ENCODE assay signal across 29 cellular contexts in genomic region chr5:9033524-9033923, GRCh38.
"Had no signal": no experiment of that assay in that cellular context is flagged by ENCODE, and none has a peak within 500 bp of the region (broad histone marks: within the 10 kb centered on the region; RNA-seq: fewer than 3 reads in every experiment).

No MANE protein-coding gene starts in this region.

- H3K9me3 ChIP-seq: esophagus muscularis mucosa, esophagus squamous epithelium, gastrocnemius medialis, gastroesophageal sphincter, heart left ventricle, heart right ventricle had no signal

- FAIRE-seq: endometrium, endothelial cell of umbilical vein, frontal cortex had no signal

- H3K27me3 ChIP-seq: dorsolateral prefrontal cortex, esophagus muscularis mucosa, esophagus squamous epithelium, foreskin keratinocyte, gastrocnemius medialis, gastroesophageal sphincter, heart left ventricle, heart right ventricle, hepatocyte had no signal

- H3K4me3 ChIP-seq: coronary artery, dorsolateral prefrontal cortex, esophagus muscularis mucosa, esophagus squamous epithelium, gastrocnemius medialis, gastroesophageal sphincter, heart left ventricle, heart right ventricle, hepatocyte had no signal

- H3K27me3 Mint-ChIP-seq: dendritic cell treated with granulocyte-macrophage colony-stimulating factor and Interleukin-4, amounts not matched to agents 40 ng/mL and 50 ng/mL, for 4 days; effector memory CD8-positive, alpha-beta T cell had no signal

- H3K36me3 ChIP-seq: esophagus muscularis mucosa, esophagus squamous epithelium, gastrocnemius medialis, gastroesophageal sphincter, heart left ventricle, heart right ventricle had no signal

- H3K4me3 Mint-ChIP-seq: dendritic cell treated with granulocyte-macrophage colony-stimulating factor and Interleukin-4, amounts not matched to agents 40 ng/mL and 50 ng/mL, for 4 days; effector memory CD8-positive, alpha-beta T cell; endodermal cell had no signal

- H3K79me2 ChIP-seq: hepatocyte had no signal

- H3K27ac Mint-ChIP-seq: dendritic cell treated with granulocyte-macrophage colony-stimulating factor and Interleukin-4, amounts not matched to agents 40 ng/mL and 50 ng/mL, for 4 days; effector memory CD8-positive, alpha-beta T cell; endodermal cell had no signal

- ATAC-seq: effector memory CD8-positive, alpha-beta T cell; esophagus mucosa; foreskin keratinocyte; gastrocnemius medialis; gastroesophageal sphincter; heart right ventricle had no signal

- DNase-seq: cortex of kidney; dermis blood vessel endothelial cell; dorsolateral prefrontal cortex; effector CD4-positive, alpha-beta T cell; effector CD8-positive, alpha-beta T cell; effector memory CD4-positive, alpha-beta T cell; effector memory CD8-positive, alpha-beta T cell; endodermal cell; erythroblast; esophagus squamous epithelium; foreskin fibroblast; foreskin keratinocyte; foreskin melanocyte; gastrocnemius medialis; glutamatergic neuron; head of caudate nucleus; heart left ventricle; heart right ventricle; hippocampal formation had no signal

- H3K27ac ChIP-seq: coronary artery, dorsolateral prefrontal cortex, epithelial cell of prostate, esophagus muscularis mucosa, esophagus squamous epithelium, foreskin keratinocyte, gastrocnemius medialis, gastroesophageal sphincter, heart left ventricle, heart right ventricle, hepatocyte had no signal

- H3K4me1 ChIP-seq: esophagus squamous epithelium, gastrocnemius medialis, gastroesophageal sphincter had no signal

- H2AFZ ChIP-seq: hepatocyte had no signal

- H3K9me3 Mint-ChIP-seq: endodermal cell had no signal

- H3K4me2 ChIP-seq: hepatocyte had no signal
